Comparison of ENCODE assay signal across 11 cellular contexts in the genomic region with DNA sequence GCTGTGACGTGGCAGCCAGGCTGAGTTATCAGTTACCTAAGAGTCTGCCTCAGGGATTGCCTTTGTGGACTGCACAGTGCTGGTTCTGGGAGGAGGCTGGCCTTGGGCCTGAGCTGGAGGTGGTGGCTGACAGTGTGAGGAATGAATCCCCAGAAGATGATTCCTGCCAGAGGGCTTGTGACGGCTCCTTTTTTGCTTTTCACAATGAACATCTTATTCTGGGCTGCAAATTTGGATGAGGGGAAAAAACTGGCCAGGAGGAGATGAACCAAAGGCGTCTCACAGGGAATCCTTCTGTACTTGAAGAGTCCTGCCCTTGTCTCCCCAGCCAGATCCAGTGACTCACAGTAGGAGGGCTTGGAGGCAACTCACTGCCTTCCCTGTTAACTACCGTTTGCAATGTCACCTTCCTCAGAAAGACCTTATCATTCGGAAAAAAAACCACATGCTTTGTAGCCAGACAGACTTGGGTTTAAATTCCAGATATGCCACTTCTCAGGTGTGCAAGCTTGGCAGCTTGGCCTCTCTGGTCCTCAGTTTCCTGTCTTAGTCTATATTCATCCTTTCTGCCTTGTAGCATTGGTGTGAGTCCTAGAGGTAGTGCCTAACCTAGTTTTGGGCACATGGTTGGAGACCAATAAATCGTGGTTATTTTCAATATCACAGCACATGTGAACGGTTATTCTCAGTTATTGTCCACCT. TPM values are rescaled to one million over a fixed set of nuclear protein-coding genes. Genes with fewer than 3 reads are reported as not detected.
DNase-seq lines count a peak whose midpoint lies in the region; ATAC-seq and TF ChIP-seq lines count a peak whose summit lies in the region.
"Had no signal": no experiment of that assay in that cellular context is flagged by ENCODE, and none has a peak within 500 bp of the region (broad histone marks: within the 10 kb centered on the region; RNA-seq: fewer than 3 reads in every experiment).

No MANE protein-coding gene starts in this region.

- no peak for ATAC-seq in T-helper 17 cell
- peak; percentile 79 for ATAC-seq in foreskin keratinocyte
- peak; percentile 49 for ATAC-seq in omental fat pad (ENCODE audit: low FRiP score)
- no peak for ATAC-seq in GM21381 (IDR thresholded peaks at IDR 0.05; ENCODE audit: unreplicated experiment)

- 0 out of 2 replicates have a peak, but pooled peaks cover 4% of the 10 kb centered on the region for H3F3A ChIP-seq in GM23248 (ENCODE audit: insufficient read depth)

- no peak overlapping the region for H3K4me2 ChIP-seq in GM23248 (ENCODE audit: unreplicated experiment)

- H4K20me1 ChIP-seq in GM23248 (ENCODE audit: insufficient read depth), result no peaks in the 10 kb centered on the region

- no peak overlapping the region for H3K9ac ChIP-seq in GM23248

- no peaks in the 10 kb centered on the region for H3K9me3 ChIP-seq in GM23248 (ENCODE audit: low read depth)
- no peaks in the 10 kb centered on the region for H3K9me3 ChIP-seq in T-helper 17 cell (ENCODE audit: control insufficient read depth, low read length, poor library complexity, severe bottlenecking)

- H3K27ac Mint-ChIP-seq in T-helper 17 cell, result peak overlapping the region; percentile 5

- H3K27ac ChIP-seq in GM23248 (no peak overlapping the region), foreskin keratinocyte (no peak overlapping the region)

- in situ Hi-C loops in GM23248 (cut with MboI), result no loop called here

- no peak overlapping the region for H3K4me3 Mint-ChIP-seq in T-helper 17 cell

- no peaks in the 10 kb centered on the region for H3K27me3 Mint-ChIP-seq in T-helper 17 cell

- H3K79me2 ChIP-seq in GM23248 (ENCODE audit: insufficient read depth), result no peaks in the 10 kb centered on the region

- H3K27me3 ChIP-seq in GM23248 (replicated peaks; ENCODE audit: insufficient read depth), result peaks cover 5% of the 10 kb centered on the region
- H3K27me3 ChIP-seq in foreskin keratinocyte, result no peaks in the 10 kb centered on the region

- H3K4me3 ChIP-seq in GM23248, result no peak overlapping the region

- H2AFZ ChIP-seq in GM23248, result no peak overlapping the region

- H3K36me3 Mint-ChIP-seq in T-helper 17 cell (ENCODE audit: low read depth), result peaks cover 12% of the 10 kb centered on the region

- H3K36me3 ChIP-seq in GM23248 (ENCODE audit: low read depth), result no peaks in the 10 kb centered on the region

- no peaks in the 10 kb centered on the region for H3K4me1 ChIP-seq in GM23248 (ENCODE audit: insufficient read depth)
- H3K4me1 ChIP-seq in foreskin keratinocyte, result peaks cover 4% of the 10 kb centered on the region

- WGBS in GM23248 (ENCODE audit: low coverage in 1 of 2, low lambda C conversion rate in 2 of 2, missing lambda C conversion rate in 2 of 2), 2 experiments, result 8 to 11% methylated on average over 7 of the region's 7 CpGs

- peaks cover 59% of the 10 kb centered on the region for H3K4me1 Mint-ChIP-seq in T-helper 17 cell

- DNase-seq in GM23248 (peak; percentile 58), T-helper 17 cell (no peak), foreskin keratinocyte (peak; percentile 36 to 71), omental fat pad (ENCODE audit: low spot score) (no peak), kidney glomerular epithelial cell (lab: John Stamatoyannopoulos, UW) (no peak), AML-193 (lab: John Stamatoyannopoulos, UW) (no peak)
- DNase-seq in activated CD4-positive, alpha-beta T cell treated with anti-CD3 and anti-CD28 coated beads, Interleukin-2, amount 50 U/mL, for 4 hours, result no peak
- DNase-seq: activated T-cell treated with anti-CD3 and anti-CD28 coated beads, Interleukin-2, amount 50 U/mL, for 48 hours; NCI-H1436 treated with DMSO at 0.1 percent for 48 hours; stimulated activated CD4-positive, alpha-beta T cell treated with anti-CD3 and anti-CD28 coated beads, Interleukin-2, amount 100 ng/mL, for 24 hours had no signal

- no peak for TF ChIP-seq CTCF in foreskin keratinocyte (conservative IDR thresholded peaks at IDR 0.05)
- no peak for TF ChIP-seq CTCF in omental fat pad (IDR thresholded peaks at IDR 0.05)

- no peaks in the 10 kb centered on the region for H3K9me2 ChIP-seq in GM23248 (ENCODE audit: insufficient read depth)

RNA-seq across cellular contexts. Expression of gene ST6GAL1, which starts 19.1 kb away (rescaled TPM):
- not detected in 2 replicates for total RNA-seq in GM23248 (2014; rRNA removed; shearing (Covaris generic))
- polyA plus RNA-seq in GM23248 (2016; fragmentation: Nextera tagmentation; extraction: Ambion mirVana) (0.20 and 0.41 TPM in 2 replicates), foreskin keratinocyte (4.4 and 5.3 TPM in 2 replicates)
- total RNA-seq in T-helper 17 cell (100 to 1,000 TPM; 109 to 134 TPM), foreskin keratinocyte (8.4 and 10.4 TPM in 2 replicates), omental fat pad (100 to 1,000 TPM in 1 of 4 donors, 10 to 100 TPM in 3; 51.3 to 113 (median 65.5) TPM)

Comparison
In these comparisons a context has a peak if more than half of its experiments do, and no peak if none do; other contexts are left out.
1. DNase-seq: peak in GM23248 (single experiment) and foreskin keratinocyte (2 of 2); none in T-helper 17 cell (0 of 3), omental fat pad (single experiment), activated CD4-positive, alpha-beta T cell treated with anti-CD3 and anti-CD28 coated beads, Interleukin-2, amount 50 U/mL, for 4 hours (0 of 2), kidney glomerular epithelial cell (single experiment) and AML-193 (0 of 2).
2. ATAC-seq: peak in foreskin keratinocyte (single experiment) and omental fat pad (single experiment); none in T-helper 17 cell (single experiment) and GM21381 (single experiment).